ENCODE assay signal across 1 cellular context in the genomic region with DNA sequence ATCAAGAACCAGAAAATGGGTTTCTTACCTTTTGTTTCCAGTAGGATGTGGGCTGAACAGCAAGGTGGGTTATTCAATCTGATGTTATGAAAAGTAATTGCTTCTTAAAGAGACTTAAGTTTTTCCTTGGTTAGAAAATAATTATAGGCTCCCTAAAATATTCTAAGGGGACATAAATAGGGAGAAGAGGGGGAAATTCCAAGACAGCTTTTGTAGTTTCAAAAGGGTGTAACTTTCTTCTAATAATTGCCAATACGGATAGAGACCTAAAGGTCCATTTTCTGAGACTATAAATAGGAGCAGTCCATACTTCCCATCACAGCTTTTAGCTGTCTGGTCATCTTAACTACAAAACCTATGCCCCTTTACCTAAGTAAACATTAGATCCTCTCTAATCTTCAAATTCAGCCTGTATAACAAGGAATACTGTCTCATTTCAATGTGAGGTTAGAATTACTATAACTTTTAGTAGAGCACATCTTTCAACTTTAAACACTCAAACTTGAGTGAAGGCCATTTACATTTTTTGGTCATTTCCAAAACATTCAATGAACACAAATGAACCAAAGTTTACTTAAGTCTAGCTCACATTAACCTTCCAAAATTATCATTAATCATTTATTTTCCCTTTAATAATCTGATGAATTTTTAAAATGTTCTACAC.
A peak's percentile ranks its signal among the peaks of the same experiment; 100 is the strongest.
TF ChIP-seq lines count a peak whose summit lies in the region.

No MANE protein-coding gene starts in this region.

TF ChIP-seq in HCT116, 20 proteins besides CTCF, POLR2A, EP300 and RAD21:
- no peak for TF ChIP-seq EZH2phosphoT487 (IDR thresholded peaks at IDR 0.05; ENCODE audit: borderline replicate concordance)
- TF ChIP-seq EGR1 (IDR thresholded peaks at IDR 0.05; ENCODE audit: low read depth), result no peak
- TF ChIP-seq POLR2AphosphoS5 (IDR thresholded peaks at IDR 0.05; ENCODE audit: low read depth, low read length), result peak; percentile 52
- TF ChIP-seq ZNF274 (IDR thresholded peaks at IDR 0.05; ENCODE audit: low read depth, low read length), result no peak
- TF ChIP-seq SP1 (IDR thresholded peaks at IDR 0.05; ENCODE audit: low read depth), result 0 out of 2 replicates have a peak, but pooled peaks have one; percentile 12
